ENCODE assay signal across 11 cellular contexts in genomic region chr1:208204779-208205178, GRCh38. TPM values are rescaled to one million over a fixed set of nuclear protein-coding genes. Genes with fewer than 3 reads are reported as not detected.
A peak's percentile ranks its signal among the peaks of the same experiment; 100 is the strongest.
DNase-seq lines count a peak whose midpoint lies in the region; ATAC-seq, FAIRE-seq and TF ChIP-seq lines count a peak whose summit lies in the region.
"Had no signal": no experiment of that assay in that cellular context is flagged by ENCODE, and none has a peak within 500 bp of the region (broad histone marks: within the 10 kb centered on the region; RNA-seq: fewer than 3 reads in every experiment).

No MANE protein-coding gene starts in this region.

- no peak for TF ChIP-seq CTCF in thoracic aorta (IDR thresholded peaks at IDR 0.05)
- TF ChIP-seq CTCF in HepG2 (CRISPR knock-in tag; IDR thresholded peaks at IDR 0.05), result no peak

- TF ChIP-seq RAD21 in HepG2 (CRISPR knock-in tag; IDR thresholded peaks at IDR 0.05), result no peak

- H3K27me3 ChIP-seq in SJSA1 (replicated peaks), result no peaks in the 10 kb centered on the region
- no peaks in the 10 kb centered on the region for H3K27me3 ChIP-seq in right cardiac atrium (ENCODE audit: control insufficient read depth, insufficient read depth)
- H3K27me3 ChIP-seq in thoracic aorta (replicated peaks; ENCODE audit: insufficient read depth), result no peaks in the 10 kb centered on the region
- no peaks in the 10 kb centered on the region for H3K27me3 ChIP-seq in HepG2 (ENCODE audit: control insufficient read depth in 1 of 2, insufficient read depth in 2 of 2, low read length in 2 of 2)
- H3K27me3 ChIP-seq: cardiac muscle cell had no signal

- H3K4me3 ChIP-seq in SJSA1, result no peak overlapping the region
- H3K4me3 ChIP-seq in right cardiac atrium (ENCODE audit: low read length), result no peak overlapping the region
- no peak overlapping the region for H3K4me3 ChIP-seq in thoracic aorta
- no peak overlapping the region for H3K4me3 ChIP-seq in HepG2 (replicated peaks in 1 of 3; ENCODE audit: insufficient read depth in 1 of 3, low read depth in 2 of 3, low read length in 3 of 3)
- H3K4me3 ChIP-seq: cardiac muscle cell had no signal

- no peak overlapping the region for H2AFZ ChIP-seq in HepG2 (ENCODE audit: low read length)

- no peaks in the 10 kb centered on the region for H4K20me1 ChIP-seq in HepG2 (ENCODE audit: insufficient read depth, low read length)

- H3K4me2 ChIP-seq in HepG2 (ENCODE audit: low read depth, low read length), result no peak overlapping the region

- no TSS peak for BruUV-seq in HepG2 (replicated peaks; lab: Mats Ljungman, UMichigan)

- CTCF ChIA-PET in HepG2 (lab: Yijun Ruan, JAX; ENCODE audit: low intra/inter-chr PET ratio, low total read pairs), result no interaction called here

- H3K4me1 ChIP-seq in SJSA1 (replicated peaks), result peaks cover 97% of the 10 kb centered on the region
- peaks cover 30% of the 10 kb centered on the region for H3K4me1 ChIP-seq in right cardiac atrium (ENCODE audit: control insufficient read depth, insufficient read depth, low read length)
- peaks cover 71 to 88% of the 10 kb centered on the region in 2 donors for H3K4me1 ChIP-seq in thoracic aorta (ENCODE audit: control insufficient read depth in 1 of 2, low read depth in 2 of 2)
- peaks cover 61% of the 10 kb centered on the region for H3K4me1 ChIP-seq in HepG2 (ENCODE audit: insufficient read depth, low read length)

- in situ Hi-C loops in HepG2 (cut with HindIII; ENCODE audit: extremely low pct_ligation_motif_present, low pct_unique_long_range_greater_than_20kb), result no loop called here

- H3K9me3 ChIP-seq in SJSA1 (replicated peaks) (no peaks in the 10 kb centered on the region), right cardiac atrium (ENCODE audit: control insufficient read depth, low read length) (no peaks in the 10 kb centered on the region), thoracic aorta (no peaks in the 10 kb centered on the region), HepG2 (ENCODE audit: low read length) (no peaks in the 10 kb centered on the region)

- no peak overlapping the region for H3K9ac ChIP-seq in HepG2 (ENCODE audit: insufficient read depth, low read depth, low read length)

- ATAC-seq in right cardiac atrium (no peak), thoracic aorta (ENCODE audit: insufficient number of reproducible peaks, low FRiP score, low read depth) (no peak), GM19035 (IDR thresholded peaks at IDR 0.05; ENCODE audit: unreplicated experiment) (no peak), HepG2 (no peak)

- peaks cover 48% of the 10 kb centered on the region for H3K36me3 ChIP-seq in SJSA1
- H3K36me3 ChIP-seq in thoracic aorta, result peaks cover 10% of the 10 kb centered on the region
- H3K36me3 ChIP-seq in HepG2 (replicated peaks in 1 of 2; ENCODE audit: control insufficient read depth in 1 of 2, insufficient read depth in 2 of 2, low read length in 2 of 2), result no peaks in the 10 kb centered on the region

- DNase-seq in DMS53 (lab: John Stamatoyannopoulos, UW), result peak; percentile 44
- DNase-seq in DMS53 treated with DMSO at 0.1 percent for 48 hours (lab: John Stamatoyannopoulos, UW; ENCODE audit: unreplicated experiment), result no peak
- DNase-seq in SJSA1 (ENCODE audit: low read depth in 1 of 2, low spot score in 2 of 2), result no peak
- DNase-seq in right cardiac atrium, result no peak
- no peak for DNase-seq in thoracic aorta (ENCODE audit: low spot score)
- DNase-seq in HepG2 (ENCODE audit: low spot score), result no peak
- no peak for DNase-seq in stimulated activated CD4-positive, alpha-beta T cell treated with anti-CD3 and anti-CD28 coated beads, Interleukin-4, amount 100 ng/mL, for 24 hours
- DNase-seq: 8988T, glutamatergic neuron had no signal

- intact Hi-C loops in right cardiac atrium (cut with DNase I), result loop anchor here in 1 of 4 donors (5.0 kb wide), 1 partner anchor 33 kb away; no protein-coding TSS in a partner anchor
- intact Hi-C loops in HepG2 (cut with micrococcal nuclease; ENCODE audit: unreplicated experiment), result no loop called here

- H3K27ac ChIP-seq in SJSA1 (peak overlapping the region; percentile 90), right cardiac atrium (ENCODE audit: low read length) (peak overlapping the region; percentile 92), thoracic aorta (peak overlapping the region; percentile 79 to 82), HepG2 (ENCODE audit: extremely low read length, insufficient read depth, low read length) (no peak overlapping the region)
- H3K27ac ChIP-seq: cardiac muscle cell had no signal

- no peak for TF ChIP-seq EP300 in HepG2 (IDR thresholded peaks at IDR 0.05; ENCODE audit: low read depth in 2 of 2, low read length in 2 of 2)
- TF ChIP-seq EP300 in HepG2 (CRISPR knock-in tag; IDR thresholded peaks at IDR 0.05; ENCODE audit: borderline replicate concordance), result no peak

- FAIRE-seq in HepG2 (lab: Jason Lieb, UNC), result no peak

- no peaks in the 10 kb centered on the region for H3K79me2 ChIP-seq in HepG2 (ENCODE audit: insufficient read depth, low read length)

- 51% methylated on average over 2 of the region's 2 CpGs for WGBS in right cardiac atrium
- WGBS in HepG2 (ENCODE audit: low lambda C conversion rate), result 83% methylated on average over 2 of the region's 2 CpGs

- POLR2A ChIA-PET in HepG2 (lab: Yijun Ruan, JAX), result no interaction called here

- no peak for TF ChIP-seq POLR2A in HepG2 (IDR thresholded peaks at IDR 0.05; ENCODE audit: insufficient read depth in 1 of 2, low read depth in 2 of 2, low read length in 2 of 2)

TF ChIP-seq in HepG2, 621 proteins besides CTCF, POLR2A, EP300 and RAD21 (continues in another document):
- TF ChIP-seq MXD1 (CRISPR knock-in tag; IDR thresholded peaks at IDR 0.05), result no peak
- TF ChIP-seq FOXK2 (IDR thresholded peaks at IDR 0.05), result no peak
- no peak for TF ChIP-seq MED13 (CRISPR knock-in tag; IDR thresholded peaks at IDR 0.05)
- TF ChIP-seq ZBTB37 (CRISPR knock-in tag; IDR thresholded peaks at IDR 0.05), result no peak
- no peak for TF ChIP-seq ZNF660 (CRISPR knock-in tag; IDR thresholded peaks at IDR 0.05; ENCODE audit: borderline replicate concordance, low read depth)
- no peak for TF ChIP-seq ZNF143 (CRISPR knock-in tag; IDR thresholded peaks at IDR 0.05)
- no peak for TF ChIP-seq ARNTL (CRISPR knock-in tag; IDR thresholded peaks at IDR 0.05)
- TF ChIP-seq ZNF138 (CRISPR knock-in tag; IDR thresholded peaks at IDR 0.05; ENCODE audit: low read depth), result no peak
- no peak for TF ChIP-seq ATF1 (CRISPR knock-in tag; IDR thresholded peaks at IDR 0.05)
- no peak for TF ChIP-seq ZSCAN20 (CRISPR knock-in tag; IDR thresholded peaks at IDR 0.05; ENCODE audit: borderline replicate concordance)

RNA-seq across cellular contexts. Expression of gene PLXNA2, which starts 39.4 kb away (rescaled TPM):
- total RNA-seq in SJSA1 (2014; rRNA removed; shearing (Covaris generic)), result 5.4 and 8.7 TPM in 2 replicates
- 10 to 100 TPM; 16.2 to 26.6 (median 16.8) TPM for total RNA-seq in right cardiac atrium
- polyA plus RNA-seq in right cardiac atrium, result 7.3 TPM
- 10 to 100 TPM; 30.2 to 62.2 TPM for total RNA-seq in thoracic aorta
- 0.24 and 1.1 TPM in 2 replicates for total RNA-seq in HepG2 (2016; rRNA removed; fragmentation: Illumina TruSeq; extraction: Trizol)
- under 0.01 and 0.18 TPM in 2 replicates for total RNA-seq in HepG2 (2016; cell fraction: cytosol; rRNA removed; fragmentation: Illumina TruSeq; extraction: Trizol; ENCODE audit: low read depth)
- 0.22 and 0.71 TPM in 2 replicates for total RNA-seq in HepG2 (2016; cell fraction: insoluble cytoplasmic fraction; rRNA removed; fragmentation: Illumina TruSeq; extraction: Trizol)
- 0.28 and 0.49 TPM in 2 replicates for total RNA-seq in HepG2 (2016; cell fraction: membrane; rRNA removed; fragmentation: Illumina TruSeq; extraction: Trizol)
- total RNA-seq in HepG2 (2016; cell fraction: nucleus; rRNA removed; fragmentation: Illumina TruSeq; extraction: Trizol), result 1.5 and 1.9 TPM in 2 replicates
- 2.1 TPM in 2 replicates for polyA plus RNA-seq in HepG2 (2011; rRNA removed)
- polyA plus RNA-seq in HepG2 (2011; cell fraction: cytosol; rRNA removed), result 0.59 and 1.1 TPM in 2 replicates
- polyA plus RNA-seq in HepG2 (2011; cell fraction: nucleus; rRNA removed), result 8.7 and 12.0 TPM in 2 replicates
- polyA plus RNA-seq in HepG2 (2012), result 1.0 and 1.7 TPM in 2 replicates
- polyA plus RNA-seq in HepG2 (2016; cell fraction: cytosol; fragmentation: Illumina TruSeq; extraction: Trizol; ENCODE audit: low read depth), result 0.03 and 0.07 TPM in 2 replicates
- 0.33 and 0.36 TPM in 2 replicates for polyA plus RNA-seq in HepG2 (2016; cell fraction: insoluble cytoplasmic fraction; fragmentation: Illumina TruSeq; extraction: Trizol; ENCODE audit: low read depth)
- 0.17 and 0.33 TPM in 2 replicates for polyA plus RNA-seq in HepG2 (2016; cell fraction: membrane; fragmentation: Illumina TruSeq; extraction: Trizol; ENCODE audit: low read depth)
- polyA plus RNA-seq in HepG2 (2016; cell fraction: nucleus; fragmentation: Illumina TruSeq; extraction: Trizol; ENCODE audit: insufficient read depth, low read depth), result 3.2 and 3.4 TPM in 2 replicates
- 6.7 and 14.5 TPM in 2 replicates for polyA minus RNA-seq in HepG2 (2011; rRNA and poly(A)+ RNA removed; ENCODE audit: low replicate concordance)
- 1.8 and 3.3 TPM in 2 replicates for polyA minus RNA-seq in HepG2 (2011; cell fraction: cytosol; rRNA and poly(A)+ RNA removed)
- polyA minus RNA-seq in HepG2 (2011; cell fraction: nucleus; rRNA and poly(A)+ RNA removed), result 7.1 and 8.1 TPM in 2 replicates
